ENCODE assay signal across 8 cellular contexts in genomic region chr7:39609462-39610149, GRCh38. TPM values are rescaled to one million over a fixed set of nuclear protein-coding genes. Genes with fewer than 3 reads are reported as not detected.
DNase-seq lines count a peak whose midpoint lies in the region; ATAC-seq and TF ChIP-seq lines count a peak whose summit lies in the region.

No MANE protein-coding gene starts in this region.

- H3K9me3 ChIP-seq in A673 (ENCODE audit: low read depth, low read length, poor library complexity, severe bottlenecking), result no peaks in the 10 kb centered on the region
- H3K9me3 ChIP-seq in right cardiac atrium (ENCODE audit: control insufficient read depth, low read length), result no peaks in the 10 kb centered on the region
- H3K9me3 ChIP-seq in spleen, result no peaks in the 10 kb centered on the region

- 5% methylated on average over 38 of the region's 38 CpGs for WGBS in right cardiac atrium
- WGBS in spleen, 5 donors, result 12 to 30% (median 16%) methylated on average over 15 to 38 of the region's 38 CpGs

- POLR2A ChIA-PET in A673 (lab: Charles Lee; ENCODE audit: low non-redundant PET), result no interaction called here

- H3K4me1 Mint-ChIP-seq in activated naive CD4-positive, alpha-beta T cell treated with anti-CD3 and anti-CD28 coated beads, Interleukin-2, amount 10 ng/mL, durations not matched to agents 7 days and 5 days, result peaks cover 58% of the 10 kb centered on the region

- no peak overlapping the region for H3K4me3 Mint-ChIP-seq in activated naive CD4-positive, alpha-beta T cell treated with anti-CD3 and anti-CD28 coated beads, Interleukin-2, amount 10 ng/mL, durations not matched to agents 7 days and 5 days

- H3K27ac ChIP-seq in A673 (ENCODE audit: low read depth, low read length, poor library complexity, severe bottlenecking) (peak overlapping the region; percentile 30), right cardiac atrium (ENCODE audit: low read length) (peak overlapping the region; percentile 32), spleen (peak overlapping the region in 4 of 8 donors; percentile 5 to 55 (median 27))

- intact Hi-C loops in A673 (cut with micrococcal nuclease; ENCODE audit: unreplicated experiment) (loop anchor here (1.0 kb wide), 1 partner anchor 14 kb away; the partner anchor contains the start of gene RALA), right cardiac atrium (cut with DNase I) (no loop called here), spleen (cut with DNase I; ENCODE audit: low total_unique reads) (no loop called here)

- peaks cover 16% of the 10 kb centered on the region for H3K27me3 Mint-ChIP-seq in activated naive CD4-positive, alpha-beta T cell treated with anti-CD3 and anti-CD28 coated beads, Interleukin-2, amount 10 ng/mL, durations not matched to agents 7 days and 5 days

- DNase-seq in A673 (ENCODE audit: low spot score), result no peak
- DNase-seq in activated naive CD4-positive, alpha-beta T cell treated with anti-CD3 and anti-CD28 coated beads, Interleukin-2, amount 10 ng/mL, durations not matched to agents 7 days and 5 days, result peak; percentile 23
- DNase-seq in right cardiac atrium, result peak; percentile 20 to 73 (median 70)
- peak; percentile 80 for DNase-seq in spleen
- DNase-seq in middle frontal gyrus (ENCODE audit: extremely low spot score, low spot score), result no peak
- DNase-seq in NCI-H2029 treated with DMSO at 0.1 percent for 48 hours (lab: John Stamatoyannopoulos, UW), result no peak

- peaks cover 12% of the 10 kb centered on the region for H3K36me3 Mint-ChIP-seq in activated naive CD4-positive, alpha-beta T cell treated with anti-CD3 and anti-CD28 coated beads, Interleukin-2, amount 10 ng/mL, durations not matched to agents 7 days and 5 days

- TF ChIP-seq POLR2A in spleen (IDR thresholded peaks at IDR 0.05), result no peak

- CTCF ChIA-PET in A673 (lab: Charles Lee), result no interaction called here
- CTCF ChIA-PET in activated naive CD4-positive, alpha-beta T cell treated with anti-CD3 and anti-CD28 coated beads, Interleukin-2, amount 10 ng/mL, durations not matched to agents 7 days and 5 days (lab: Charles Lee), result interaction anchor here (0.6 to 1.4 kb wide), 4 partner anchors 21 to 136 kb away, joined by 3 read pairs; no protein-coding TSS in a partner anchor

- BruUV-seq in A673 (replicated peaks; lab: Mats Ljungman, UMichigan), result TSS peak; percentile 84

- peaks cover 9% of the 10 kb centered on the region for H3K9me3 Mint-ChIP-seq in activated naive CD4-positive, alpha-beta T cell treated with anti-CD3 and anti-CD28 coated beads, Interleukin-2, amount 10 ng/mL, durations not matched to agents 7 days and 5 days

- H3K27me3 ChIP-seq in A673 (replicated peaks; ENCODE audit: insufficient read depth, low read depth, low read length, poor library complexity) (no peaks in the 10 kb centered on the region), right cardiac atrium (ENCODE audit: control insufficient read depth, insufficient read depth) (no peaks in the 10 kb centered on the region), spleen (replicated peaks in 1 of 7) (peaks cover 0 to 41% (median 6%) of the 10 kb centered on the region in 7 donors)

- peak; percentile 69 for ATAC-seq in GM19351 (IDR thresholded peaks at IDR 0.05; ENCODE audit: unreplicated experiment)
- ATAC-seq in right cardiac atrium, result peak; percentile 71 to 81
- no peak for ATAC-seq in HG03196 (IDR thresholded peaks at IDR 0.05; ENCODE audit: unreplicated experiment)

- TF ChIP-seq CTCF in A673 (conservative IDR thresholded peaks at IDR 0.05; ENCODE audit: low read depth, low read length), result no peak
- TF ChIP-seq CTCF in spleen (IDR thresholded peaks at IDR 0.05 in 8 of 11, conservative IDR thresholded peaks at IDR 0.05 in 3 of 11), result no peak

- H3K4me1 ChIP-seq in A673 (ENCODE audit: insufficient read depth, low read length, poor library complexity, severe bottlenecking) (peaks cover 21% of the 10 kb centered on the region), right cardiac atrium (ENCODE audit: control insufficient read depth, insufficient read depth, low read length) (peaks cover 2% of the 10 kb centered on the region), spleen (peaks cover 6 to 15% (median 13%) of the 10 kb centered on the region in 6 donors)

- peak overlapping the region; percentile 20 for H3K27ac Mint-ChIP-seq in activated naive CD4-positive, alpha-beta T cell treated with anti-CD3 and anti-CD28 coated beads, Interleukin-2, amount 10 ng/mL, durations not matched to agents 7 days and 5 days

- H3K4me3 ChIP-seq in A673 (ENCODE audit: low read depth, low read length, poor library complexity, severe bottlenecking), result no peak overlapping the region
- H3K4me3 ChIP-seq in right cardiac atrium (ENCODE audit: low read length), result peak overlapping the region; percentile 41
- H3K4me3 ChIP-seq in spleen, result peak overlapping the region in 6 of 8 donors; percentile 11 to 55 (median 24)

- no peaks in the 10 kb centered on the region for H3K36me3 ChIP-seq in A673 (ENCODE audit: insufficient read depth, low read length, poor library complexity, severe bottlenecking)
- no peaks in the 10 kb centered on the region for H3K36me3 ChIP-seq in spleen

RNA-seq across cellular contexts. Expression of gene RALA, which starts 13.8 kb away (rescaled TPM):
- total RNA-seq in A673 (2021) (33.9 and 36.3 TPM in 2 replicates), right cardiac atrium (10 to 100 TPM; 21.0 to 23.9 (median 22.4) TPM), spleen (10 to 100 TPM; 18.3 to 26.6 (median 20.4) TPM)
- polyA plus RNA-seq in right cardiac atrium (20.9 TPM), spleen (10 to 100 TPM in 2 of 3 donors, 1 to 10 TPM in 1; 10.0 to 19.4 (median 16.1) TPM)

RNA-seq across cellular contexts. Expression of gene YAE1, which starts 43.4 kb away (rescaled TPM):
- 26.7 and 29.1 TPM in 2 replicates for total RNA-seq in A673 (2021)
- 10 to 100 TPM; 21.4 to 24.4 (median 22.4) TPM for total RNA-seq in right cardiac atrium
- polyA plus RNA-seq in right cardiac atrium, result 30.9 TPM
- 10 to 100 TPM; 13.2 to 19.4 (median 15.0) TPM for total RNA-seq in spleen
- polyA plus RNA-seq in spleen, result 10 to 100 TPM; 18.8 to 21.8 (median 19.2) TPM

Comparison
In these comparisons a context has a peak if more than half of its experiments do, and no peak if none do; other contexts are left out.
1. DNase-seq: peak in activated naive CD4-positive, alpha-beta T cell treated with anti-CD3 and anti-CD28 coated beads, Interleukin-2, amount 10 ng/mL, durations not matched to agents 7 days and 5 days (single experiment), right cardiac atrium (3 of 3) and spleen (single experiment); none in A673 (single experiment), middle frontal gyrus (single experiment) and NCI-H2029 treated with DMSO at 0.1 percent for 48 hours (single experiment).